ENCODE assay signal across 25 cellular contexts in the genomic region with DNA sequence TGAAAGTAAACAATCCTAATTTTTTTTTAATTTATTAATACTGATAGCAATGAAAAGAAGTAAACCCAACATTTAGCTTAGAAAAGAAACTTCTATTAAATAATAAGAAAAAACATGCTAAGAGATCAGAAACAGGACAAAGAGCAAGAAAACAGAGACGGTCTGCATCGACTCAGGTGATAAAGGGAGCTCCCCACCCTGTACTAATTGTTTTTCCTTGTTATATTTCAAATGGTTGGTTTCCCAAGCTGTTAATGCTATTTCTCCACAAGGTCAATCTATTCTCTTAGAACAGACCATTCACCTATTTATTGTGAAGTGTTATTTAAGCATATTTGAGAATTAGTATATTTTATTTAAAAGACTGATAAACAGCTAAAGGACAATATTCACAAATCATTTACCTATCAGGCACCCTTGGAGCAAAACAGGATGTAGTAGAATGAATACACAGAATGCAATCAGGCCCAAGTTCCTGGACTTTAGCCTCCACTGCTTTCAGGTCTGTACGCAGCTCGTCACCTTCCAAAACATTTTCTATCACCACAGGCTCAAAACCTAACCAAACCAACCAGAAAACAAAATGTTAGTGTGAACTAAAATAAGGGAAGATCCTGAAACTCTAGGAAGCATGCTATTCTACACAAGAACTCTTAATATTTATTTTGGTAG. TPM values are rescaled to one million over a fixed set of nuclear protein-coding genes. Genes with fewer than 3 reads are reported as not detected.
DNase-seq lines count a peak whose midpoint lies in the region; ATAC-seq and TF ChIP-seq lines count a peak whose summit lies in the region.
"Had no signal": no experiment of that assay in that cellular context is flagged by ENCODE, and none has a peak within 500 bp of the region (broad histone marks: within the 10 kb centered on the region; RNA-seq: fewer than 3 reads in every experiment).

No MANE protein-coding gene starts in this region.

- H3K36me3 Mint-ChIP-seq in WTC11: peaks cover 4% of the 10 kb centered on the region; the same call in 1 of the 2 replicates

- H2BK5ac ChIP-seq in neuronal stem cell (ENCODE audit: low read length): no peak overlapping the region

- no peaks in the 10 kb centered on the region for H3F3A ChIP-seq in smooth muscle cell (ENCODE audit: low read depth)

- POLR2A ChIA-PET in WTC11 (lab: Charles Lee): interaction anchor here (0.8 kb wide), 1 partner anchor 158 kb away, joined by 3 read pairs; a partner anchor contains a TSS

- no peaks in the 10 kb centered on the region for H3K27me3 ChIP-seq in HUES48 (ENCODE audit: control insufficient read depth, insufficient read depth, low read length)
- no peaks in the 10 kb centered on the region for H3K27me3 ChIP-seq in smooth muscle cell (ENCODE audit: low read depth)
- H3K27me3 ChIP-seq in neuronal stem cell (ENCODE audit: control insufficient read depth in 3 of 3, insufficient read depth in 3 of 3, low read depth in 1 of 3, low read length in 3 of 3): no peaks in the 10 kb centered on the region
- H3K27me3 ChIP-seq: brain microvascular endothelial cell, SJSA1, tibial artery had no signal

- no peak overlapping the region; the same call in 1 of the 2 replicates for H3K27ac Mint-ChIP-seq in WTC11
- H3K27ac Mint-ChIP-seq: activated naive CD8-positive, alpha-beta T cell treated with anti-CD3 and anti-CD28 coated beads for 36 hours had no signal

- CTCF ChIA-PET in WTC11 (lab: Charles Lee): interaction anchor here (0.8 kb wide), 1 partner anchor 158 kb away, joined by 4 read pairs; a partner anchor contains a TSS

- no peak overlapping the region for H2BK12ac ChIP-seq in neuronal stem cell (ENCODE audit: low read length)

- no peaks in the 10 kb centered on the region for H3K9me3 Mint-ChIP-seq in WTC11
- H3K9me3 Mint-ChIP-seq: activated naive CD8-positive, alpha-beta T cell treated with anti-CD3 and anti-CD28 coated beads for 36 hours had no signal

- no peak overlapping the region for H3K18ac ChIP-seq in neuronal stem cell (ENCODE audit: low read length)

- no peak overlapping the region for H2AK5ac ChIP-seq in neuronal stem cell (ENCODE audit: low read depth, low read length)

- H3K79me2 ChIP-seq in smooth muscle cell (ENCODE audit: low read depth): no peaks in the 10 kb centered on the region

- no peak overlapping the region for H3K14ac ChIP-seq in neuronal stem cell (ENCODE audit: low read length)

- H3K4me2 ChIP-seq in smooth muscle cell (no peak overlapping the region), neuronal stem cell (ENCODE audit: insufficient read depth, low read length, poor library complexity, severe bottlenecking) (no peak overlapping the region)
- H3K4me2 ChIP-seq: KMS-11 had no signal

- H4K20me1 ChIP-seq in smooth muscle cell (ENCODE audit: low read depth): no peaks in the 10 kb centered on the region

- H2BK120ac ChIP-seq in neuronal stem cell (ENCODE audit: low read depth, low read length): no peak overlapping the region

- H3K4me1 ChIP-seq in HUES48 (ENCODE audit: control insufficient read depth, insufficient read depth, low read length) (peaks cover 7% of the 10 kb centered on the region; the same call in 1 of the 2 replicates), smooth muscle cell (ENCODE audit: low read depth) (no peaks in the 10 kb centered on the region), neuronal stem cell (ENCODE audit: control insufficient read depth in 2 of 2, insufficient read depth in 1 of 2, low read depth in 1 of 2, low read length in 2 of 2) (peaks cover 0 to 2% of the 10 kb centered on the region in 2 donors)

- no peak for ATAC-seq in WTC11
- ATAC-seq: left cardiac atrium, sciatic nerve had no signal

- H2BK15ac ChIP-seq in neuronal stem cell (ENCODE audit: low read length): no peak overlapping the region

- H3K4me3 ChIP-seq in HUES48 (ENCODE audit: low read depth, low read length) (no peak overlapping the region), smooth muscle cell (peak overlapping the region; percentile 3), neuronal stem cell (ENCODE audit: low read length in 2 of 2) (no peak overlapping the region)
- H3K4me3 ChIP-seq: SJSA1, tibial artery had no signal

- no peaks in the 10 kb centered on the region for H3K27me3 Mint-ChIP-seq in WTC11 (ENCODE audit: low read depth)
- H3K27me3 Mint-ChIP-seq: activated naive CD8-positive, alpha-beta T cell treated with anti-CD3 and anti-CD28 coated beads for 36 hours had no signal

- no peak for TF ChIP-seq CTCF in WTC11 (IDR thresholded peaks at IDR 0.05)
- TF ChIP-seq CTCF in smooth muscle cell (IDR thresholded peaks at IDR 0.05; ENCODE audit: borderline replicate concordance, insufficient read depth, poor library complexity, severe bottlenecking): no peak

- no peaks in the 10 kb centered on the region for H3K79me1 ChIP-seq in neuronal stem cell (ENCODE audit: low read depth, low read length)

- H3K36me3 ChIP-seq in HUES48 (ENCODE audit: control insufficient read depth, insufficient read depth, low read length) (0 out of 2 replicates have a peak, but pooled peaks cover 11% of the 10 kb centered on the region), smooth muscle cell (ENCODE audit: low read depth) (no peaks in the 10 kb centered on the region), neuronal stem cell (replicated peaks in 1 of 2; ENCODE audit: control insufficient read depth in 2 of 2, insufficient read depth in 2 of 2, low read length in 2 of 2) (peaks cover 4 to 26% of the 10 kb centered on the region in 2 donors)
- H3K36me3 ChIP-seq: brain microvascular endothelial cell, SJSA1 had no signal

- WGBS in smooth muscle cell (ENCODE audit: low lambda C conversion rate): 95% methylated on average over 4 of the region's 4 CpGs
- no CpG with 5 or more reads among the region's 4 CpGs for WGBS in neuronal stem cell (ENCODE audit: extremely low coverage in 2 of 2, insufficient read length in 2 of 2, insufficient replicate concordance in 1 of 2), 2 donors

- no peak overlapping the region for H3K4ac ChIP-seq in neuronal stem cell (ENCODE audit: low read length)

- H3K27ac ChIP-seq in HUES48 (ENCODE audit: low read depth, low read length) (peak overlapping the region; percentile 46), smooth muscle cell (ENCODE audit: low read depth) (no peak overlapping the region), neuronal stem cell (replicated peaks; ENCODE audit: low read length) (no peak overlapping the region)
- H3K27ac ChIP-seq: brain microvascular endothelial cell, KMS-11, SJSA1, tibial artery, WERI-Rb-1 had no signal

- DNase-seq in WTC11 (ENCODE audit: low spot score) (no peak), left kidney (ENCODE audit: low read depth, low spot score) (peak; percentile 21), smooth muscle cell (lab: John Stamatoyannopoulos, UW; ENCODE audit: unreplicated experiment) (no peak), NCI-H82 (lab: John Stamatoyannopoulos, UW) (no peak), NCI-H446 treated with DMSO at 0.1 percent for 48 hours (lab: John Stamatoyannopoulos, UW) (no peak), neuronal stem cell (ENCODE audit: low spot score) (no peak)
- DNase-seq: activated naive CD8-positive, alpha-beta T cell treated with anti-CD3 and anti-CD28 coated beads for 36 hours; AML-193; brain microvascular endothelial cell; cortex of kidney; EL; foreskin fibroblast; left cardiac atrium; NCI-H1092; NCI-H2107; NCI-H524; stimulated activated CD4-positive, alpha-beta T cell treated with anti-CD3 and anti-CD28 coated beads, Interleukin-1b, Interleukin-23, amount 100 ng/mL, for 48 hours; stimulated activated naive CD4-positive, alpha-beta T cell; T-helper 2 cell; tibial artery; WERI-Rb-1 had no signal

- H3K9ac ChIP-seq in HUES48 (ENCODE audit: low read depth, low read length) (no peak overlapping the region), smooth muscle cell (ENCODE audit: low read depth) (no peak overlapping the region), neuronal stem cell (ENCODE audit: low read depth, low read length, poor library complexity) (no peak overlapping the region)
- H3K9ac ChIP-seq: KMS-11 had no signal

- H4K8ac ChIP-seq in neuronal stem cell (ENCODE audit: low read depth, low read length): no peak overlapping the region

- no peak overlapping the region for H3K4me3 Mint-ChIP-seq in WTC11
- H3K4me3 Mint-ChIP-seq: activated naive CD8-positive, alpha-beta T cell treated with anti-CD3 and anti-CD28 coated beads for 36 hours had no signal

- peaks cover 13% of the 10 kb centered on the region; the same call in 1 of the 2 replicates for H3K4me1 Mint-ChIP-seq in WTC11

- no peaks in the 10 kb centered on the region for H3K9me3 ChIP-seq in HUES48 (ENCODE audit: control insufficient read depth, insufficient read depth, low read length)
- no peaks in the 10 kb centered on the region for H3K9me3 ChIP-seq in smooth muscle cell (replicated peaks; ENCODE audit: low read depth)
- H3K9me3 ChIP-seq in neuronal stem cell (replicated peaks in 1 of 2; ENCODE audit: control insufficient read depth in 2 of 2, insufficient read depth in 1 of 2, low read depth in 1 of 2, low read length in 2 of 2): no peaks in the 10 kb centered on the region
- H3K9me3 ChIP-seq: SJSA1, tibial artery had no signal

- H4K91ac ChIP-seq in neuronal stem cell (ENCODE audit: low read depth, low read length, poor library complexity): no peak overlapping the region

- H2AFZ ChIP-seq in smooth muscle cell (ENCODE audit: low read depth): no peak overlapping the region
- no peak overlapping the region for H2AFZ ChIP-seq in neuronal stem cell (ENCODE audit: low read length)

- no peak overlapping the region for H3K23ac ChIP-seq in neuronal stem cell (ENCODE audit: low read depth, low read length, poor library complexity)

TF ChIP-seq in WTC11, 78 proteins besides CTCF, POLR2A, EP300 and RAD21:
- peak; percentile 39; the same call in 1 of the 2 replicates for TF ChIP-seq GABPB1 (CRISPR knock-in tag; IDR thresholded peaks at IDR 0.05)
- TF ChIP-seq, protein P1, sequence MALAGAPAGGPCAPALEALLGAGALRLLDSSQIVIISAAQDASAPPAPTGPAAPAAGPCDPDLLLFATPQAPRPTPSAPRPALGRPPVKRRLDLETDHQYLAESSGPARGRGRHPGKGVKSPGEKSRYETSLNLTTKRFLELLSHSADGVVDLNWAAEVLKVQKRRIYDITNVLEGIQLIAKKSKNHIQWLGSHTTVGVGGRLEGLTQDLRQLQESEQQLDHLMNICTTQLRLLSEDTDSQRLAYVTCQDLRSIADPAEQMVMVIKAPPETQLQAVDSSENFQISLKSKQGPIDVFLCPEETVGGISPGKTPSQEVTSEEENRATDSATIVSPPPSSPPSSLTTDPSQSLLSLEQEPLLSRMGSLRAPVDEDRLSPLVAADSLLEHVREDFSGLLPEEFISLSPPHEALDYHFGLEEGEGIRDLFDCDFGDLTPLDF (CRISPR knock-in tag; IDR thresholded peaks at IDR 0.05): no peak

RNA-seq across cellular contexts. Expression of a gene that starts 5.5 kb away (rescaled TPM):
- total RNA-seq in WTC11 (2021) (4.6 to 7.0 TPM (median 6.2 TPM) in 3 replicates), smooth muscle cell (7.7 and 8.4 TPM in 2 replicates)
- polyA plus RNA-seq in smooth muscle cell: 1.6 and 4.2 TPM in 2 replicates
- 5.1 TPM for polyA plus RNA-seq in neuronal stem cell (2013, experiment 1 of 2)
- 5.2 TPM for polyA plus RNA-seq in neuronal stem cell (2013, experiment 2 of 2)
